ENCODE assay signal across 10 cellular contexts in the genomic region with DNA sequence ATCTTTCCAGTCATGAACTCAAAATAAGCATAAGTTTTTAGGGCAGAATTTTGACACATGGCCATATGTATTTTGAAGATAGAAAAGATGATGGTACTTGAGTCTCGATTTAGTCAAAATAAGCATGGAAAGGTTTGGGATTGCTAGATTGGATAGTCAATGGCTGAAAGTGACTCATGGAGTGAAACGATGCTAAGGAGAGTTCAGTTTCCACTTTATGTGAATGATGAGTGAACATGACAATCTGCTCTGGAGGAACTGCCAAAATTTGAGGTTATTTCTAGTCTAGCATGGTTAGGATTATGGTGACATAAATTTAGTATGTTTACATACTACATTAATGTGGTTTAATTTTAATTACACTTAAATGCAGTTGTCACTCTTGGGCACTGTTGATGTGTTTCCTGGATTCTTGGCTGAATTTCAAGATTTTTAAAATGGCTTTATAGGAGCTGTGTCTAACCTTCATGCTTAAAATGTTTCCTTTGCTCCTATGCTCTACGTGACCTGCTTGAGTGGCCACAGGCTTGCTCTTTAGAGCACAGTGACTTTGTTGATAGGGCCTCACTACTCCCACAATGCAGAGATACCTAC. TPM values are rescaled to one million over a fixed set of nuclear protein-coding genes. Genes with fewer than 3 reads are reported as not detected.
DNase-seq lines count a peak whose midpoint lies in the region; ATAC-seq lines count a peak whose summit lies in the region.
"Had no signal": no experiment of that assay in that cellular context is flagged by ENCODE, and none has a peak within 500 bp of the region (broad histone marks: within the 10 kb centered on the region; RNA-seq: fewer than 3 reads in every experiment).

No MANE protein-coding gene starts in this region.

- peaks cover 0 to 11% of the 10 kb centered on the region in 2 donors for H3K4me1 ChIP-seq in naive thymus-derived CD4-positive, alpha-beta T cell (ENCODE audit: control insufficient read depth in 2 of 2, insufficient read depth in 2 of 2, low read length in 2 of 2)

- peaks cover 5 to 56% (median 37%) of the 10 kb centered on the region in 7 donors for H3K4me1 Mint-ChIP-seq in naive thymus-derived CD4-positive, alpha-beta T cell

- H3K36me3 Mint-ChIP-seq in naive thymus-derived CD4-positive, alpha-beta T cell = peaks cover 0 to 34% (median 10%) of the 10 kb centered on the region in 5 donors

- DNase-seq in NCI-H2171 treated with DMSO at 0.1 percent for 48 hours (lab: John Stamatoyannopoulos, UW) = peak; percentile 13
- no peak for DNase-seq in NCI-H2171 (lab: John Stamatoyannopoulos, UW)
- peak; percentile 73 for DNase-seq in M059J (ENCODE audit: low read depth)
- peak; percentile 18 for DNase-seq in astrocyte of the hippocampus (ENCODE audit: low read depth, low spot score)
- DNase-seq in naive thymus-derived CD4-positive, alpha-beta T cell = no peak
- DNase-seq in NCI-H526 (lab: John Stamatoyannopoulos, UW) = no peak
- DNase-seq in NCI-H2227 (lab: John Stamatoyannopoulos, UW; ENCODE audit: unreplicated experiment) = no peak
- DNase-seq in NCI-H748 treated with DMSO at 0.1 percent for 48 hours (lab: John Stamatoyannopoulos, UW) = no peak
- DNase-seq: MV-4-11, occipital lobe had no signal

- CTCF ChIA-PET in naive thymus-derived CD4-positive, alpha-beta T cell (lab: Charles Lee) = no interaction called here

- no peaks in the 10 kb centered on the region for H3K27me3 ChIP-seq in naive thymus-derived CD4-positive, alpha-beta T cell (ENCODE audit: control insufficient read depth in 2 of 2, insufficient read depth in 2 of 2, low read length in 2 of 2)

- no peak overlapping the region for H3K4me3 ChIP-seq in naive thymus-derived CD4-positive, alpha-beta T cell (ENCODE audit: low read length)

- peak; percentile 45 for ATAC-seq in naive thymus-derived CD4-positive, alpha-beta T cell

- H3K9me3 ChIP-seq in naive thymus-derived CD4-positive, alpha-beta T cell (ENCODE audit: control insufficient read depth in 2 of 3, low read length in 3 of 3) = no peaks in the 10 kb centered on the region

- peak overlapping the region in 3 of 10 donors; percentile 2 to 11 (median 8) for H3K4me3 Mint-ChIP-seq in naive thymus-derived CD4-positive, alpha-beta T cell

- no peaks in the 10 kb centered on the region for H3K27me3 Mint-ChIP-seq in naive thymus-derived CD4-positive, alpha-beta T cell

- peaks cover 18 to 27% (median 20%) of the 10 kb centered on the region in 3 experiments for H3K36me3 ChIP-seq in naive thymus-derived CD4-positive, alpha-beta T cell (ENCODE audit: control insufficient read depth in 2 of 3, insufficient read depth in 3 of 3, low read length in 3 of 3)

- POLR2A ChIA-PET in naive thymus-derived CD4-positive, alpha-beta T cell (lab: Charles Lee) = interaction anchor here (5.5 kb wide), 1 partner anchor 13 kb away, joined by 37 read pairs; no protein-coding TSS in a partner anchor

- intact Hi-C loops in naive thymus-derived CD4-positive, alpha-beta T cell (cut with micrococcal nuclease) = loop anchor here (1.0 to 5.0 kb wide), 6 partner anchors 9 to 91 kb away; no protein-coding TSS in a partner anchor

- H3K27ac ChIP-seq in naive thymus-derived CD4-positive, alpha-beta T cell (ENCODE audit: low read depth, low read length) = no peak overlapping the region

- peaks cover 0 to 14% (median 0%) of the 10 kb centered on the region in 11 donors for H3K9me3 Mint-ChIP-seq in naive thymus-derived CD4-positive, alpha-beta T cell

- peak overlapping the region in 8 of 9 donors; percentile 44 to 93 (median 74) for H3K27ac Mint-ChIP-seq in naive thymus-derived CD4-positive, alpha-beta T cell

RNA-seq across cellular contexts. Expression of a gene that starts 17.1 kb away (rescaled TPM):
- 145 and 209 TPM in 2 replicates for total RNA-seq in M059J (2014; rRNA removed; shearing (Covaris generic))
- total RNA-seq in naive thymus-derived CD4-positive, alpha-beta T cell = 100 to 1,000 TPM; 281 to 790 (median 296) TPM
- polyA plus RNA-seq in naive thymus-derived CD4-positive, alpha-beta T cell = 100 to 1,000 TPM; 209 to 282 TPM

Comparison
In these comparisons a context has a peak if more than half of its experiments do, and no peak if none do; other contexts are left out.
1. DNase-seq: peak in NCI-H2171 treated with DMSO at 0.1 percent for 48 hours (single experiment), M059J (single experiment) and astrocyte of the hippocampus (single experiment); none in NCI-H2171 (single experiment), naive thymus-derived CD4-positive, alpha-beta T cell (0 of 9), NCI-H526 (0 of 2), NCI-H2227 (single experiment) and NCI-H748 treated with DMSO at 0.1 percent for 48 hours (single experiment).